In the genomic region with DNA sequence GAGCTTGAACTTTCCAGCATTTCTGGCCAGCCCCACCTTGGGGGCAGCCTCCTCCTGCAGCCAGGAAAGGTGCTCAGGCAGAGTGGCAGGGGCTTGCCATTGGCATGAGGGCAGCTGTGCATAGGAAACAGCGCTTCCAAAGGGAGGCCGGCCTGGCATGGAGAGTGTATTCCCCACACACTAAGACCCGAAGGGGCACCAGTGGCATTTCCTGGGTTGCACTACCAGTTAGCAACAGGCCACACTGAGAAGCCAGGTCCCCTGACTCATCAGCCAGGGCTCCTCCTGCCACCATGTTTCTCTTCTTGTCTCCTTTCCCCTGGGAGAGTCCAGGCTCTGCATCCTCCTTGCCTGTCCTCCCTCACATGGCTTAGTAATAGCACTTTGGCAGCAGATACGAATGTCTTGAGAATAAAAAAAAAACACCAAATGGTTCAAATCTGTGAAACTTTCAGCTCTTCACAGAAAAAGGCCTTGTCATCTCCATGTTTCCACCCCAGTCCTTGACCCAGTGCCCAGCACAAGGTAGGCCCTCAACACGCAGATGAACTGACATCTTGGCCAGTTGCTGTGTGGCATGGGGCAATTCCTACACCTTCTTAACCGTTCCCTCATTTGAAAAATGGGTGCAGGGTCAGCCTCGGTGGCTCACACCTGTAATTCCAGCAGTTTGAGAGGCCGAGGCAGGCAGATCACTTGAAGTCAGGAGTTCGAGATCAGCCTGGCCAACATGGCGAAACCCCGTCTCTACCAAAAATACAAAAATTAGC, we compare ENCODE assay signal across 9 cellular contexts.
DNase-seq lines count a peak whose midpoint lies in the region; ATAC-seq, FAIRE-seq and TF ChIP-seq lines count a peak whose summit lies in the region.
"Had no signal": no experiment of that assay in that cellular context is flagged by ENCODE, and none has a peak within 500 bp of the region (broad histone marks: within the 10 kb centered on the region; RNA-seq: fewer than 3 reads in every experiment).

No MANE protein-coding gene starts in this region.

- no peaks in the 10 kb centered on the region for H3K9me3 ChIP-seq in SJCRH30 (replicated peaks)
- H3K9me3 ChIP-seq in pancreas, result no peaks in the 10 kb centered on the region

- no peaks in the 10 kb centered on the region for H3K36me3 ChIP-seq in SJCRH30
- no peaks in the 10 kb centered on the region for H3K36me3 ChIP-seq in pancreas

- no peak overlapping the region for H3K4me3 ChIP-seq in SJCRH30
- no peak overlapping the region for H3K4me3 ChIP-seq in fibroblast of mammary gland (ENCODE audit: control insufficient read depth, low read depth, low read length)
- no peak overlapping the region for H3K4me3 ChIP-seq in pancreas

- H3K27ac ChIP-seq in SJCRH30 (peak overlapping the region; percentile 20; the same call in 1 of the 2 replicates), pancreas (peak overlapping the region; percentile 20 to 55 (median 30))

- intact Hi-C loops in pancreas (cut with DNase I), result no loop called here

- peak in 2 of 4 donors; percentile 8 to 27 for ATAC-seq in pancreas
- ATAC-seq in HG03342 (IDR thresholded peaks at IDR 0.05; ENCODE audit: unreplicated experiment), result no peak
- no peak for ATAC-seq in GM21447 (IDR thresholded peaks at IDR 0.05; ENCODE audit: unreplicated experiment)
- no peak for ATAC-seq in GM21528 (IDR thresholded peaks at IDR 0.05; ENCODE audit: low FRiP score, unreplicated experiment)

- H3K4me1 ChIP-seq in SJCRH30 (peaks cover 28% of the 10 kb centered on the region), pancreas (peaks cover 3 to 8% (median 4%) of the 10 kb centered on the region in 3 donors)

- TF ChIP-seq CTCF in fibroblast of mammary gland (conservative IDR thresholded peaks at IDR 0.05; ENCODE audit: control insufficient read depth, insufficient read depth, low read depth, low read length), result no peak
- TF ChIP-seq CTCF in pancreas (IDR thresholded peaks at IDR 0.05), result no peak

- 90 to 91% methylated on average over 11 of the region's 11 CpGs for WGBS in pancreas, 2 donors

- DNase-seq in AG20443 (ENCODE audit: low spot score) (peak; percentile 77), SJCRH30 (no peak), fibroblast of mammary gland (ENCODE audit: low read depth) (peak; percentile 88), pancreas (no peak), NCI-H748 (lab: John Stamatoyannopoulos, UW; ENCODE audit: unreplicated experiment) (no peak)
- DNase-seq: activated T-cell treated with anti-CD3 and anti-CD28 coated beads for 4 hours had no signal

- H3K27me3 ChIP-seq in SJCRH30 (no peaks in the 10 kb centered on the region), pancreas (no peaks in the 10 kb centered on the region)

- FAIRE-seq in pancreas (lab: Jason Lieb, UNC), result no peak

Comparison
In these comparisons a context has a peak if more than half of its experiments do, and no peak if none do; other contexts are left out.
1. DNase-seq: peak in AG20443 (single experiment) and fibroblast of mammary gland (single experiment); none in SJCRH30 (0 of 2), pancreas (0 of 6) and NCI-H748 (single experiment).